8 cellular contexts compared by ENCODE assay signal in genomic region chr2:10141736-10142639, GRCh38. TPM values are rescaled to one million over a fixed set of nuclear protein-coding genes. Genes with fewer than 3 reads are reported as not detected.
A peak's percentile ranks its signal among the peaks of the same experiment; 100 is the strongest.
DNase-seq lines count a peak whose midpoint lies in the region; ATAC-seq and TF ChIP-seq lines count a peak whose summit lies in the region.

No MANE protein-coding gene starts in this region.

- ATAC-seq in left colon (peak; percentile 86), HG03139 (IDR thresholded peaks at IDR 0.05; ENCODE audit: unreplicated experiment) (no peak)

- no peaks in the 10 kb centered on the region; the same call in 1 of the 2 replicates for H4K20me1 ChIP-seq in DOHH2 (ENCODE audit: control insufficient read depth, insufficient read depth, low read depth, low read length)

- H3K9me3 ChIP-seq in DOHH2 (ENCODE audit: control insufficient read depth, insufficient read depth, low read length) (no peaks in the 10 kb centered on the region), adrenal gland (replicated peaks in 1 of 3) (no peaks in the 10 kb centered on the region)

- TF ChIP-seq CTCF in DOHH2 (IDR thresholded peaks at IDR 0.05; ENCODE audit: low read depth, low read length, poor library complexity, severe bottlenecking), result peak; percentile 74
- peak; percentile 48 to 72 (median 68) for TF ChIP-seq CTCF in adrenal gland (IDR thresholded peaks at IDR 0.05)
- peak; percentile 69 for TF ChIP-seq CTCF in type B pancreatic cell (conservative IDR thresholded peaks at IDR 0.05)

- H3K36me3 Mint-ChIP-seq in type B pancreatic cell, result peaks cover 7% of the 10 kb centered on the region

- no peak overlapping the region for H3K4me3 ChIP-seq in DOHH2 (ENCODE audit: low read length)
- H3K4me3 ChIP-seq in adrenal gland, result no peak overlapping the region

- no peaks in the 10 kb centered on the region for H3K9me2 ChIP-seq in DOHH2 (replicated peaks; ENCODE audit: control insufficient read depth, low read length)

- no peak overlapping the region for H3K4me2 ChIP-seq in DOHH2 (ENCODE audit: low read length)

- TF ChIP-seq POLR2A in adrenal gland (IDR thresholded peaks at IDR 0.05), result no peak

- no peak overlapping the region for H3K4me3 Mint-ChIP-seq in type B pancreatic cell

- H3K36me3 ChIP-seq in DOHH2 (ENCODE audit: control insufficient read depth, low read length) (no peaks in the 10 kb centered on the region), adrenal gland (replicated peaks in 1 of 2) (no peaks in the 10 kb centered on the region)

- WGBS in adrenal gland, 4 donors, result 74 to 82% (median 77%) methylated on average over 20 to 32 of the region's 32 CpGs

- H3K4me1 ChIP-seq in DOHH2 (ENCODE audit: control insufficient read depth, low read length), result no peaks in the 10 kb centered on the region
- H3K4me1 ChIP-seq in adrenal gland (replicated peaks in 1 of 2), result no peaks in the 10 kb centered on the region

- no peaks in the 10 kb centered on the region for H3K27me3 Mint-ChIP-seq in type B pancreatic cell

- no peaks in the 10 kb centered on the region for H3K27me3 ChIP-seq in DOHH2 (ENCODE audit: control insufficient read depth, low read length)
- H3K27me3 ChIP-seq in adrenal gland, result no peaks in the 10 kb centered on the region

- no peak overlapping the region for H3K27ac Mint-ChIP-seq in type B pancreatic cell

- H3K4me1 Mint-ChIP-seq in type B pancreatic cell (ENCODE audit: unreplicated experiment), result peaks cover 4% of the 10 kb centered on the region

- H3K27ac ChIP-seq in DOHH2 (ENCODE audit: low read depth, low read length) (no peak overlapping the region), adrenal gland (no peak overlapping the region)

- no peaks in the 10 kb centered on the region for H3K9me3 Mint-ChIP-seq in type B pancreatic cell

- intact Hi-C loops in adrenal gland (cut with DNase I) (loop anchor here in 1 of 2 donors (5.0 kb wide), 2 partner anchors 270 to 295 kb away; no protein-coding TSS in a partner anchor), left colon (cut with DNase I, micrococcal nuclease) (loop anchor here in 1 of 2 donors (10.0 kb wide), 1 partner anchor 273 kb away; no protein-coding TSS in a partner anchor)

- peaks cover 3% of the 10 kb centered on the region; the same call in 1 of the 2 replicates for H3F3A ChIP-seq in DOHH2 (ENCODE audit: control insufficient read depth, insufficient read depth)

- H3K79me2 ChIP-seq in DOHH2 (ENCODE audit: control insufficient read depth, low read length), result no peaks in the 10 kb centered on the region

- DNase-seq in NCI-H1694 treated with DMSO at 0.1 percent for 48 hours (lab: John Stamatoyannopoulos, UW), result peak; percentile 60
- DNase-seq in adrenal gland, result peak in 6 of 7 donors; percentile 35 to 61 (median 48)
- peak in 1 of 2 donors; percentile 49 for DNase-seq in left colon
- DNase-seq in type B pancreatic cell (ENCODE audit: extremely low spot score, unreplicated experiment), result no peak
- no peak for DNase-seq in GOT3 (lab: John Stamatoyannopoulos, UW)
- DNase-seq in islet precursor cell, result no peak

RNA-seq across cellular contexts. Expression of gene RRM2, which starts 19.4 kb away (rescaled TPM):
- total RNA-seq in adrenal gland (1 to 10 TPM; 2.0 to 6.5 (median 3.8) TPM), left colon (10 to 100 TPM; 15.8 to 40.0 TPM), type B pancreatic cell (ENCODE audit: low replicate concordance) (50.7 and 109 TPM in 2 replicates)
- 1 to 10 TPM in 2 of 3 donors, under 1 TPM in 1; 0.67 to 7.5 (median 2.9) TPM for polyA plus RNA-seq in adrenal gland

Comparison
In these comparisons a context has a peak if more than half of its experiments do, and no peak if none do; other contexts are left out.
1. DNase-seq: peak in NCI-H1694 treated with DMSO at 0.1 percent for 48 hours (single experiment) and adrenal gland (6 of 7); none in type B pancreatic cell (single experiment), GOT3 (single experiment) and islet precursor cell (single experiment).
2. Peak in every context shown above with its lines, with median percentiles within 50 percentile points of each other: CTCF ChIP-seq.